In the genomic region with DNA sequence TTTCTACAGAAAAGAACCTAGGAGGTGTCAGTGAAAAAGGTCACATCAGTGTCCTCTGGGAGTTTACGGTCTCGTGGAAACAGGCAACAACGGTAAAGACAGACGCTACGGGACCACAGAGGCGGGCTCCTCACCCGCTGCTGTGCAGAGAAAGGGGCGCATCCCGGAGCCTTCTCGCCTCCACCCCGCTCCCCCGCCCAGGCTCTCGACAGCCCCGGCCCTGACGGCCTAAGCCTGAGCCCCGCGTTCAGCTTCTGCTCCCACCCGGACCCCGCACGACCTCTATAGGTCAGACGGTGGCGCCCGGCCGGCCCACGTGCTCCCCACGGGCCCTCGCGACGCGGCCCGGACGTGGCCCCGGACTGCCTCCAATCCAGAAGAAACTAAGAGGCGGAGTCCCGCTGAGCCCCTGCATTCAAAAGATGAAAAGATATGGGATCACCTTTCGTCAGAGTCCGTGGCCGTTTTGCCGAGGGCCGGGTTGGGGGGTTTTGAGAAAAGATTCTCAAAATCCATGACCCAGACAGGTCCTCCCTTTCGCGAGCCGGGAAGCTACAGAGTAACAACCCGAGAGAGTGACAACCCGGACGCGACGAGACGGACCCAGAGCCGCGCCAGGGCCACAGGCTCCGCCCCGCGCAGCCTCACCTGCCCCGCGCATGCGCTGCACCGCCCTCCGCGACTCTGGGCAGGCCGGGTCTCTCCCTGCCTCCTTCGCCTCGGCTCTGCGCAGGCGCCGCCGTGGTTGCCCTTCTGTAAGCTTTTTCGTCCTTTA, we compare ENCODE assay signal across 1 cellular context.
TF ChIP-seq lines count a peak whose summit lies in the region.

TSS of gene ZC3H8 (minus strand) at position 577 of the 775 bp plus-strand sequence. CDS start at position 516, 61 bp downstream.

TF ChIP-seq in GM12878, 131 proteins besides CTCF, POLR2A, EP300 and RAD21 (continued from another document and continues in another):
- TF ChIP-seq, protein P1, sequence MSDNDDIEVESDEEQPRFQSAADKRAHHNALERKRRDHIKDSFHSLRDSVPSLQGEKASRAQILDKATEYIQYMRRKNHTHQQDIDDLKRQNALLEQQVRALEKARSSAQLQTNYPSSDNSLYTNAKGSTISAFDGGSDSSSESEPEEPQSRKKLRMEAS (IDR thresholded peaks at IDR 0.05; ENCODE audit: low read depth, low read length), result peak; percentile 96
- peak; percentile 19; the same call in 1 of the 2 replicates for TF ChIP-seq ZNF207 (IDR thresholded peaks at IDR 0.05; ENCODE audit: borderline replicate concordance)
- peak; percentile 93 for TF ChIP-seq POLR2AphosphoS5 (IDR thresholded peaks at IDR 0.05; ENCODE audit: low read length)
- 0 out of 4 replicates have a peak, but pooled peaks have one; percentile 20 to 34 for TF ChIP-seq IKZF2 (IDR thresholded peaks at IDR 0.05)
- no peak for TF ChIP-seq ZNF592 (IDR thresholded peaks at IDR 0.05)
- TF ChIP-seq CHD4 (IDR thresholded peaks at IDR 0.05), result no peak
- TF ChIP-seq TCF12 (IDR thresholded peaks at IDR 0.05; ENCODE audit: low read depth, low read length), result 0 out of 2 replicates have a peak, but pooled peaks have one; percentile 14
- no peak for TF ChIP-seq SIX5 (IDR thresholded peaks at IDR 0.05; ENCODE audit: low read depth, low read length, severe bottlenecking)
- peak; percentile 88 for TF ChIP-seq MYC (IDR thresholded peaks at IDR 0.05; ENCODE audit: insufficient read depth, insufficient read length, insufficient replicate concordance, low read length, severe bottlenecking)
- no peak for TF ChIP-seq ATF2 (IDR thresholded peaks at IDR 0.05; ENCODE audit: low read length)
- peak; percentile 87; the same call in 1 of the 2 replicates for TF ChIP-seq POLR2AphosphoS2 (IDR thresholded peaks at IDR 0.05; ENCODE audit: low read depth, low read length)
- TF ChIP-seq ZSCAN29 (IDR thresholded peaks at IDR 0.05), result no peak
- TF ChIP-seq SKIL (IDR thresholded peaks at IDR 0.05; ENCODE audit: low read depth, poor library complexity, severe bottlenecking), result no peak
- TF ChIP-seq CUX1 (IDR thresholded peaks at IDR 0.05; ENCODE audit: insufficient replicate concordance, low read depth, low read length), result peak; percentile 16
- TF ChIP-seq, protein P2, sequence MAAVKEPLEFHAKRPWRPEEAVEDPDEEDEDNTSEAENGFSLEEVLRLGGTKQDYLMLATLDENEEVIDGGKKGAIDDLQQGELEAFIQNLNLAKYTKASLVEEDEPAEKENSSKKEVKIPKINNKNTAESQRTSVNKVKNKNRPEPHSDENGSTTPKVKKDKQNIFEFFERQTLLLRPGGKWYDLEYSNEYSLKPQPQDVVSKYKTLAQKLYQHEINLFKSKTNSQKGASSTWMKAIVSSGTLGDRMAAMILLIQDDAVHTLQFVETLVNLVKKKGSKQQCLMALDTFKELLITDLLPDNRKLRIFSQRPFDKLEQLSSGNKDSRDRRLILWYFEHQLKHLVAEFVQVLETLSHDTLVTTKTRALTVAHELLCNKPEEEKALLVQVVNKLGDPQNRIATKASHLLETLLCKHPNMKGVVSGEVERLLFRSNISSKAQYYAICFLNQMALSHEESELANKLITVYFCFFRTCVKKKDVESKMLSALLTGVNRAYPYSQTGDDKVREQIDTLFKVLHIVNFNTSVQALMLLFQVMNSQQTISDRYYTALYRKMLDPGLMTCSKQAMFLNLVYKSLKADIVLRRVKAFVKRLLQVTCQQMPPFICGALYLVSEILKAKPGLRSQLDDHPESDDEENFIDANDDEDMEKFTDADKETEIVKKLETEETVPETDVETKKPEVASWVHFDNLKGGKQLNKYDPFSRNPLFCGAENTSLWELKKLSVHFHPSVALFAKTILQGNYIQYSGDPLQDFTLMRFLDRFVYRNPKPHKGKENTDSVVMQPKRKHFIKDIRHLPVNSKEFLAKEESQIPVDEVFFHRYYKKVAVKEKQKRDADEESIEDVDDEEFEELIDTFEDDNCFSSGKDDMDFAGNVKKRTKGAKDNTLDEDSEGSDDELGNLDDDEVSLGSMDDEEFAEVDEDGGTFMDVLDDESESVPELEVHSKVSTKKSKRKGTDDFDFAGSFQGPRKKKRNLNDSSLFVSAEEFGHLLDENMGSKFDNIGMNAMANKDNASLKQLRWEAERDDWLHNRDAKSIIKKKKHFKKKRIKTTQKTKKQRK (IDR thresholded peaks at IDR 0.05; ENCODE audit: low read depth, low read length), result no peak
- no peak for TF ChIP-seq ASH2L (IDR thresholded peaks at IDR 0.05; ENCODE audit: borderline replicate concordance, low read depth)
- TF ChIP-seq FOXK2 (IDR thresholded peaks at IDR 0.05), result no peak
- peak; percentile 63; the same call in 1 of the 2 replicates for TF ChIP-seq CREB1 (IDR thresholded peaks at IDR 0.05; ENCODE audit: low read depth)
- no peak for TF ChIP-seq ZNF622 (IDR thresholded peaks at IDR 0.05)
- TF ChIP-seq, protein P3, sequence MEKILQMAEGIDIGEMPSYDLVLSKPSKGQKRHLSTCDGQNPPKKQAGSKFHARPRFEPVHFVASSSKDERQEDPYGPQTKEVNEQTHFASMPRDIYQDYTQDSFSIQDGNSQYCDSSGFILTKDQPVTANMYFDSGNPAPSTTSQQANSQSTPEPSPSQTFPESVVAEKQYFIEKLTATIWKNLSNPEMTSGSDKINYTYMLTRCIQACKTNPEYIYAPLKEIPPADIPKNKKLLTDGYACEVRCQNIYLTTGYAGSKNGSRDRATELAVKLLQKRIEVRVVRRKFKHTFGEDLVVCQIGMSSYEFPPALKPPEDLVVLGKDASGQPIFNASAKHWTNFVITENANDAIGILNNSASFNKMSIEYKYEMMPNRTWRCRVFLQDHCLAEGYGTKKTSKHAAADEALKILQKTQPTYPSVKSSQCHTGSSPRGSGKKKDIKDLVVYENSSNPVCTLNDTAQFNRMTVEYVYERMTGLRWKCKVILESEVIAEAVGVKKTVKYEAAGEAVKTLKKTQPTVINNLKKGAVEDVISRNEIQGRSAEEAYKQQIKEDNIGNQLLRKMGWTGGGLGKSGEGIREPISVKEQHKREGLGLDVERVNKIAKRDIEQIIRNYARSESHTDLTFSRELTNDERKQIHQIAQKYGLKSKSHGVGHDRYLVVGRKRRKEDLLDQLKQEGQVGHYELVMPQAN (conservative IDR thresholded peaks at IDR 0.05), result peak; percentile 85
- peak; percentile 62; the same call in 1 of the 2 replicates for TF ChIP-seq GATAD2B (conservative IDR thresholded peaks at IDR 0.05; ENCODE audit: low read depth)
- TF ChIP-seq, protein P4, sequence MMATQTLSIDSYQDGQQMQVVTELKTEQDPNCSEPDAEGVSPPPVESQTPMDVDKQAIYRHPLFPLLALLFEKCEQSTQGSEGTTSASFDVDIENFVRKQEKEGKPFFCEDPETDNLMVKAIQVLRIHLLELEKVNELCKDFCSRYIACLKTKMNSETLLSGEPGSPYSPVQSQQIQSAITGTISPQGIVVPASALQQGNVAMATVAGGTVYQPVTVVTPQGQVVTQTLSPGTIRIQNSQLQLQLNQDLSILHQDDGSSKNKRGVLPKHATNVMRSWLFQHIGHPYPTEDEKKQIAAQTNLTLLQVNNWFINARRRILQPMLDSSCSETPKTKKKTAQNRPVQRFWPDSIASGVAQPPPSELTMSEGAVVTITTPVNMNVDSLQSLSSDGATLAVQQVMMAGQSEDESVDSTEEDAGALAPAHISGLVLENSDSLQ (IDR thresholded peaks at IDR 0.05), result peak; percentile 88
- TF ChIP-seq YY1 (IDR thresholded peaks at IDR 0.05; ENCODE audit: low read depth, low read length), result 0 out of 2 replicates have a peak, but pooled peaks have one; percentile 7
- TF ChIP-seq, protein P5, sequence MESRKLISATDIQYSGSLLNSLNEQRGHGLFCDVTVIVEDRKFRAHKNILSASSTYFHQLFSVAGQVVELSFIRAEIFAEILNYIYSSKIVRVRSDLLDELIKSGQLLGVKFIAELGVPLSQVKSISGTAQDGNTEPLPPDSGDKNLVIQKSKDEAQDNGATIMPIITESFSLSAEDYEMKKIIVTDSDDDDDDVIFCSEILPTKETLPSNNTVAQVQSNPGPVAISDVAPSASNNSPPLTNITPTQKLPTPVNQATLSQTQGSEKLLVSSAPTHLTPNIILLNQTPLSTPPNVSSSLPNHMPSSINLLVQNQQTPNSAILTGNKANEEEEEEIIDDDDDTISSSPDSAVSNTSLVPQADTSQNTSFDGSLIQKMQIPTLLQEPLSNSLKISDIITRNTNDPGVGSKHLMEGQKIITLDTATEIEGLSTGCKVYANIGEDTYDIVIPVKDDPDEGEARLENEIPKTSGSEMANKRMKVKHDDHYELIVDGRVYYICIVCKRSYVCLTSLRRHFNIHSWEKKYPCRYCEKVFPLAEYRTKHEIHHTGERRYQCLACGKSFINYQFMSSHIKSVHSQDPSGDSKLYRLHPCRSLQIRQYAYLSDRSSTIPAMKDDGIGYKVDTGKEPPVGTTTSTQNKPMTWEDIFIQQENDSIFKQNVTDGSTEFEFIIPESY (IDR thresholded peaks at IDR 0.05), result no peak
- TF ChIP-seq SIN3A (IDR thresholded peaks at IDR 0.05; ENCODE audit: low read depth, low read length), result no peak; the same call in 1 of the 2 replicates
- TF ChIP-seq HDAC6 (IDR thresholded peaks at IDR 0.05; ENCODE audit: unreplicated experiment), result no peak
